Comparison of ENCODE assay signal across 1 cellular context in genomic region chr1:28591708-28592313, GRCh38.
TF ChIP-seq lines count a peak whose summit lies in the region.

A gene with protein sequence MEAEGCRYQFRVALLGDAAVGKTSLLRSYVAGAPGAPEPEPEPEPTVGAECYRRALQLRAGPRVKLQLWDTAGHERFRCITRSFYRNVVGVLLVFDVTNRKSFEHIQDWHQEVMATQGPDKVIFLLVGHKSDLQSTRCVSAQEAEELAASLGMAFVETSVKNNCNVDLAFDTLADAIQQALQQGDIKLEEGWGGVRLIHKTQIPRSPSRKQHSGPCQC (plus strand): TSS chr1:28592265. CDS start chr1:28592512, 247 bp downstream.

TF ChIP-seq in GM23338, 12 proteins besides CTCF, POLR2A, EP300 and RAD21 (continued from another document):
- TF ChIP-seq ZNF462 (CRISPR knock-in tag; IDR thresholded peaks at IDR 0.05) (no peak), ZNF331 (CRISPR knock-in tag; IDR thresholded peaks at IDR 0.05; ENCODE audit: low read depth) (no peak), JUNB (IDR thresholded peaks at IDR 0.05; ENCODE audit: unreplicated experiment) (no peak), NANOG (IDR thresholded peaks at IDR 0.05; ENCODE audit: borderline replicate concordance) (no peak), ZNF114 (CRISPR knock-in tag; IDR thresholded peaks at IDR 0.05) (no peak), POLR2AphosphoS5 (IDR thresholded peaks at IDR 0.05; ENCODE audit: low read depth) (no peak), EZH2phosphoT487 (IDR thresholded peaks at IDR 0.05; ENCODE audit: unreplicated experiment) (no peak), EZH2 (IDR thresholded peaks at IDR 0.05; ENCODE audit: low read depth, unreplicated experiment) (no peak), CREB1 (CRISPR knock-in tag; IDR thresholded peaks at IDR 0.05; ENCODE audit: low read depth) (no peak)
